6 cellular contexts compared by ENCODE assay signal in the genomic region with DNA sequence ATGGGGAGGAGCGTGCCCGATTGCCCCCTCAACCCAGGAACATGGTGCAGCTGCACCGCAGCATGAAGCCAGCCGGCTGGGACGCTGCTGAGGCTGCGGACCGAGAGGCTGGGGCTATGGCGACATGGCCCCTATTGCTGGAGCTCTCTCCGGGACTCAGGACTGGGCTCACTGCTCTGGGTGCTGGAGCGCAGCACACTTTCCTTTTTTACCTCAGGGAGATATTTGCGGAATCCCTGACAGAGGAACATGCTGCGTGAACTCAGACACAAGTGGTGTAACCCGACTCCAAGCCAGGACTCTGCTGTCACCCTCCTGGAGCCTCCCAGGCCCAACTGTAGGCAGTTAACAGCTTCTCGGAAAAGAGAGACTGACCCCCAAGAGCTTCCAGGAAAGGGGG.
DNase-seq lines count a peak whose midpoint lies in the region; ATAC-seq and TF ChIP-seq lines count a peak whose summit lies in the region.
"Not testable (repeated sequence)": the region's sequence is repeated elsewhere in the genome, so short reads cannot be mapped to it uniquely, and the experiment has no call there.

No MANE protein-coding gene starts in this region.

- not testable (repeated sequence) for DNase-seq in WTC11 (ENCODE audit: low spot score); Right ventricle myocardium superior; left ventricle myocardium superior; upper lobe of right lung
- DNase-seq in heart left ventricle (peak in 2 of 5 donors; percentile 13 to 30), nephron progenitor cell (peak; percentile 6)

- H3K27me3 Mint-ChIP-seq in WTC11 (ENCODE audit: low read depth); nephron progenitor cell (ENCODE audit: low read depth, poor library complexity): not testable (repeated sequence)

- 54% methylated on average over 5 of the region's 14 CpGs; no CpG with 5 or more reads in 3 of the 4 donors for WGBS in heart left ventricle, 4 donors

- H3K9me3 Mint-ChIP-seq in WTC11, nephron progenitor cell: not testable (repeated sequence)

- TF ChIP-seq CTCF in WTC11 (IDR thresholded peaks at IDR 0.05); heart left ventricle (IDR thresholded peaks at IDR 0.05); nephron progenitor cell (IDR thresholded peaks at IDR 0.05); upper lobe of right lung (IDR thresholded peaks at IDR 0.05): not testable (repeated sequence)

- H3K27me3 ChIP-seq in heart left ventricle, upper lobe of right lung: not testable (repeated sequence)

- TF ChIP-seq POLR2A in heart left ventricle (IDR thresholded peaks at IDR 0.05): not testable (repeated sequence)

- H3K4me1 ChIP-seq in heart left ventricle, upper lobe of right lung: not testable (repeated sequence)

- ATAC-seq in WTC11 (peak; percentile 40), Right ventricle myocardium superior (ENCODE audit: poor library complexity) (peak; percentile 78), heart left ventricle (peak; percentile 82 to 89 (median 85)), left ventricle myocardium superior (peak; percentile 79), upper lobe of right lung (peak; percentile 13)

- H3K4me3 ChIP-seq in heart left ventricle: peak overlapping the region in 2 of 12 donors; percentile 29 to 30
- not testable (repeated sequence) for H3K4me3 ChIP-seq in upper lobe of right lung

- H3K27ac Mint-ChIP-seq in WTC11, nephron progenitor cell: not testable (repeated sequence)

- H3K27ac ChIP-seq in heart left ventricle: peak overlapping the region in 6 of 12 donors; percentile 40 to 83 (median 58)
- not testable (repeated sequence) for H3K27ac ChIP-seq in upper lobe of right lung

- H3K4me3 Mint-ChIP-seq in WTC11, nephron progenitor cell: not testable (repeated sequence)

- H3K36me3 Mint-ChIP-seq in WTC11; nephron progenitor cell (ENCODE audit: low read depth): not testable (repeated sequence)

- intact Hi-C loops in Right ventricle myocardium superior (cut with DNase I); heart left ventricle (cut with DNase I); left ventricle myocardium superior (cut with micrococcal nuclease); upper lobe of right lung (cut with DNase I): not testable (repeated sequence)

- CTCF ChIA-PET in WTC11 (lab: Charles Lee): not testable (repeated sequence)

- POLR2A ChIA-PET in WTC11 (lab: Charles Lee): not testable (repeated sequence)

- not testable (repeated sequence) for H3K9me3 ChIP-seq in heart left ventricle, upper lobe of right lung

- H3K4me1 Mint-ChIP-seq in WTC11, nephron progenitor cell: not testable (repeated sequence)

- H3K36me3 ChIP-seq in heart left ventricle, upper lobe of right lung: not testable (repeated sequence)

Comparison
In these comparisons a context has a peak if more than half of its experiments do, and no peak if none do; other contexts are left out.
1. ATAC-seq: peak in every context shown above with its lines; median percentile 85 in heart left ventricle; 79 in left ventricle myocardium superior; 78 in Right ventricle myocardium superior; 40 in WTC11; 13 in upper lobe of right lung.